Comparison of ENCODE assay signal across 8 cellular contexts in the genomic region with DNA sequence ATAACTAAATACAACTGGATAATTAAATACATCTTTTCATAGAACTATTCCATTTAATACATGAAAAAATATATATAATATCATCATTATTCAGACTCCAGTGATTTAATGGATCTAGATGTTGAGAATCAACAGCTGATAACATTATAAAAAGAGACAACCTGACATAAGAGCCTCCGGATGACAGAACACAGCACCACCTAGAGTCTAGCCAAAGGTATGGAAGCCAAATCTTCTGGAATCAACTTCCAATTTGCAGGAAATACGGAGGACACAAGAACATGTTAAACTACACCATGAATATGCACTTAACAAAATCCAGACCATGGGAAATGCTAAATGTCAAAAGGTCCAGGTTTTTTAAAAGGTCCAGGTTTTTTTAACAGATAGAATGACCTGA. TPM values are rescaled to one million over a fixed set of nuclear protein-coding genes. Genes with fewer than 3 reads are reported as not detected.
DNase-seq lines count a peak whose midpoint lies in the region; ATAC-seq, FAIRE-seq and TF ChIP-seq lines count a peak whose summit lies in the region.

No MANE protein-coding gene starts in this region.

- peaks cover 7% of the 10 kb centered on the region for H3K36me3 ChIP-seq in neural progenitor cell

- peak; percentile 26 for FAIRE-seq in endometrium (lab: Jason Lieb, UNC)

- no peak overlapping the region for H3K4me3 Mint-ChIP-seq in neural progenitor cell
- no peak overlapping the region for H3K4me3 Mint-ChIP-seq in activated CD4-positive, alpha-beta memory T cell treated with anti-CD3 and anti-CD28 coated beads for 36 hours

- no peak overlapping the region for H3K4me2 ChIP-seq in neural progenitor cell

- peaks cover 5% of the 10 kb centered on the region for H3K4me1 ChIP-seq in neural progenitor cell

- H3K27ac Mint-ChIP-seq in neural progenitor cell, result no peak overlapping the region
- no peak overlapping the region for H3K27ac Mint-ChIP-seq in activated CD4-positive, alpha-beta memory T cell treated with anti-CD3 and anti-CD28 coated beads for 36 hours

- no peaks in the 10 kb centered on the region for H4K20me1 ChIP-seq in neural progenitor cell (ENCODE audit: low read depth)

- POLR2A ChIA-PET in activated CD4-positive, alpha-beta memory T cell treated with anti-CD3 and anti-CD28 coated beads for 36 hours (lab: Charles Lee), result no interaction called here

- no peaks in the 10 kb centered on the region for H3K4me1 Mint-ChIP-seq in neural progenitor cell
- H3K4me1 Mint-ChIP-seq in activated CD4-positive, alpha-beta memory T cell treated with anti-CD3 and anti-CD28 coated beads for 36 hours (ENCODE audit: low read depth), result peaks cover 48% of the 10 kb centered on the region

- TF ChIP-seq CTCF in GM12874 (IDR thresholded peaks at IDR 0.05; ENCODE audit: insufficient read depth, low read depth, low read length) (peak; percentile 22; the same call in 1 of the 2 replicates), neural progenitor cell (IDR thresholded peaks at IDR 0.05) (peak; percentile 42)

- H3K4me3 ChIP-seq in neural progenitor cell, result no peak overlapping the region

- H3K79me2 ChIP-seq in neural progenitor cell (ENCODE audit: low read depth), result peaks cover 62% of the 10 kb centered on the region

- no peak overlapping the region for H3K27ac ChIP-seq in neural progenitor cell

- no peaks in the 10 kb centered on the region for H3K27me3 ChIP-seq in neural progenitor cell

- peaks cover 2% of the 10 kb centered on the region for H3K27me3 Mint-ChIP-seq in neural progenitor cell (ENCODE audit: insufficient read depth, low read depth)
- H3K27me3 Mint-ChIP-seq in activated CD4-positive, alpha-beta memory T cell treated with anti-CD3 and anti-CD28 coated beads for 36 hours, result no peaks in the 10 kb centered on the region

- no peak overlapping the region for H3K9ac ChIP-seq in neural progenitor cell

- no peaks in the 10 kb centered on the region for H3F3A ChIP-seq in neural progenitor cell (ENCODE audit: low read depth)

- no peak overlapping the region for H2AFZ ChIP-seq in neural progenitor cell (replicated peaks)

- CTCF ChIA-PET in activated CD4-positive, alpha-beta memory T cell treated with anti-CD3 and anti-CD28 coated beads for 36 hours (lab: Charles Lee), result interaction anchor here (0.6 to 2.7 kb wide), 13 partner anchors 9 to 94 kb away, joined by 3 to 24 read pairs (median 4); no protein-coding TSS in a partner anchor

- intact Hi-C loops in activated CD4-positive, alpha-beta memory T cell treated with anti-CD3 and anti-CD28 coated beads for 36 hours (cut with micrococcal nuclease), result loop anchor here (1.0 to 5.0 kb wide), 5 partner anchors 8 to 131 kb away; a partner anchor contains a TSS

- H3K9me3 Mint-ChIP-seq in neural progenitor cell, result peaks cover 42% of the 10 kb centered on the region
- H3K9me3 Mint-ChIP-seq in activated CD4-positive, alpha-beta memory T cell treated with anti-CD3 and anti-CD28 coated beads for 36 hours, result peaks cover 27% of the 10 kb centered on the region

- ATAC-seq in HG02870 (IDR thresholded peaks at IDR 0.05; ENCODE audit: unreplicated experiment), result no peak

- peaks cover 31% of the 10 kb centered on the region for H3K9me3 ChIP-seq in neural progenitor cell (ENCODE audit: low read depth)

- H3K36me3 Mint-ChIP-seq in neural progenitor cell, result peaks cover 22% of the 10 kb centered on the region
- H3K36me3 Mint-ChIP-seq in activated CD4-positive, alpha-beta memory T cell treated with anti-CD3 and anti-CD28 coated beads for 36 hours, result peaks cover 33% of the 10 kb centered on the region

- DNase-seq in NCI-H446 treated with DMSO at 0.1 percent for 48 hours (lab: John Stamatoyannopoulos, UW) (peak; percentile 18), neural progenitor cell (ENCODE audit: low spot score) (peak; percentile 19), C1 segment of cervical spinal cord (lab: John Stamatoyannopoulos, UW) (no peak), NCI-H345 treated with DMSO at 0.1 percent for 48 hours (lab: John Stamatoyannopoulos, UW; ENCODE audit: unreplicated experiment) (no peak)
- DNase-seq in activated CD4-positive, alpha-beta memory T cell treated with anti-CD3 and anti-CD28 coated beads for 36 hours, result no peak

RNA-seq across cellular contexts. Expression of a gene that starts 55.0 kb away (rescaled TPM):
- 94.3 and 111 TPM in 2 replicates for total RNA-seq in neural progenitor cell (ENCODE audit: low replicate concordance)
- 10 to 100 TPM; 62.4 to 63.7 TPM for total RNA-seq in activated CD4-positive, alpha-beta memory T cell treated with anti-CD3 and anti-CD28 coated beads for 36 hours

Comparison
In these comparisons a context has a peak if more than half of its experiments do, and no peak if none do; other contexts are left out.
1. DNase-seq: peak in NCI-H446 treated with DMSO at 0.1 percent for 48 hours (single experiment) and neural progenitor cell (single experiment); none in C1 segment of cervical spinal cord (0 of 14), NCI-H345 treated with DMSO at 0.1 percent for 48 hours (single experiment) and activated CD4-positive, alpha-beta memory T cell treated with anti-CD3 and anti-CD28 coated beads for 36 hours (single experiment).